Comparison of ENCODE assay signal across 8 cellular contexts in genomic region chr2:85419009-85419711, GRCh38. TPM values are rescaled to one million over a fixed set of nuclear protein-coding genes. Genes with fewer than 3 reads are reported as not detected.
A peak's percentile ranks its signal among the peaks of the same experiment; 100 is the strongest.
DNase-seq lines count a peak whose midpoint lies in the region; ATAC-seq and TF ChIP-seq lines count a peak whose summit lies in the region.

No MANE protein-coding gene starts in this region.

- CTCF ChIA-PET in Calu3 (lab: Charles Lee), result interaction anchor here (0.5 to 4.5 kb wide), 15 partner anchors 43 to 201 kb away, joined by 3 to 66 read pairs (median 3); partner anchors contain the start of genes ELMOD3, GGCX and MAT2A
- CTCF ChIA-PET in GM10248 (lab: Yijun Ruan, JAX), result interaction anchor here (1.0 to 6.3 kb wide), 20 partner anchors 11 to 310 kb away, joined by 3 to 158 read pairs (median 8); partner anchors contain the start of gene MAT2A

- H3K4me2 ChIP-seq in Loucy (ENCODE audit: low read depth, low read length, poor library complexity, severe bottlenecking) (peak overlapping the region; percentile 92), neural cell (ENCODE audit: low read length) (peak overlapping the region; percentile 91)

- H3K27ac Mint-ChIP-seq in Calu3 (ENCODE audit: unreplicated experiment), result peak overlapping the region; percentile 55

- intact Hi-C loops in Calu3 (cut with micrococcal nuclease; ENCODE audit: unreplicated experiment), result no loop called here

- peak overlapping the region; percentile 92 for H3K27ac ChIP-seq in effector memory CD4-positive, alpha-beta T cell (ENCODE audit: insufficient read depth, low read length, poor library complexity, severe bottlenecking)
- H3K27ac ChIP-seq in neural cell (ENCODE audit: low read length), result peak overlapping the region; percentile 78

- H3K9ac ChIP-seq in Loucy (ENCODE audit: low read depth, low read length, poor library complexity, severe bottlenecking), result peak overlapping the region; percentile 80
- peak overlapping the region; percentile 85 for H3K9ac ChIP-seq in neural cell (ENCODE audit: low read length)

- TF ChIP-seq RAD21 in neural cell (conservative IDR thresholded peaks at IDR 0.05), result no peak

- H3K9me3 ChIP-seq in Loucy (ENCODE audit: insufficient read depth, low read depth, low read length) (no peaks in the 10 kb centered on the region), neural cell (ENCODE audit: low read length) (no peaks in the 10 kb centered on the region)
- no peaks in the 10 kb centered on the region for H3K9me3 ChIP-seq in effector memory CD4-positive, alpha-beta T cell (ENCODE audit: control insufficient read depth, low read length)

- TSS peak; percentile 74 for BruUV-seq in Calu3 (replicated peaks; lab: Mats Ljungman, UMichigan)

- H3K9me2 ChIP-seq in Loucy (replicated peaks; ENCODE audit: low read depth, low read length) (no peaks in the 10 kb centered on the region), neural cell (ENCODE audit: insufficient read depth, low read length) (no peaks in the 10 kb centered on the region)

- peak overlapping the region; percentile 99; the same call in 1 of the 2 replicates for H2AFZ ChIP-seq in Loucy (ENCODE audit: low read length)
- H2AFZ ChIP-seq in neural cell (ENCODE audit: low read depth, low read length), result peak overlapping the region; percentile 89

- H3K4me3 ChIP-seq in Loucy (ENCODE audit: low read length, poor library complexity, severe bottlenecking) (peak overlapping the region; percentile 85), neural cell (ENCODE audit: low read length) (peak overlapping the region; percentile 76)
- peak overlapping the region; percentile 97 for H3K4me3 ChIP-seq in effector memory CD4-positive, alpha-beta T cell (ENCODE audit: insufficient read depth, low read depth, low read length, poor library complexity, severe bottlenecking)

- no peaks in the 10 kb centered on the region for H3K27me3 ChIP-seq in Loucy (ENCODE audit: insufficient read depth, low read length, poor library complexity, severe bottlenecking)
- H3K27me3 ChIP-seq in effector memory CD4-positive, alpha-beta T cell (replicated peaks; ENCODE audit: control insufficient read depth, insufficient read depth, low read length, poor library complexity, severe bottlenecking), result no peaks in the 10 kb centered on the region
- H3K27me3 ChIP-seq in neural cell (ENCODE audit: insufficient read depth, low read depth, low read length), result peaks cover 1% of the 10 kb centered on the region

- POLR2A ChIA-PET in GM10248 (lab: Yijun Ruan, JAX), result interaction anchor here (0.6 to 2.4 kb wide), 4 partner anchors 11 to 133 kb away, joined by 3 to 15 read pairs (median 4); partner anchors contain the start of gene MAT2A

- H3F3A ChIP-seq in Loucy (ENCODE audit: low read depth), result no peaks in the 10 kb centered on the region
- H3F3A ChIP-seq in neural cell (ENCODE audit: insufficient read depth, low read length, poor library complexity, severe bottlenecking), result no peaks in the 10 kb centered on the region

- no peak for ATAC-seq in GM19035 (IDR thresholded peaks at IDR 0.05; ENCODE audit: unreplicated experiment)
- no peak for ATAC-seq in GM18870 (IDR thresholded peaks at IDR 0.05; ENCODE audit: unreplicated experiment)

- peaks cover 47% of the 10 kb centered on the region for H3K4me1 Mint-ChIP-seq in Calu3 (ENCODE audit: low read depth, unreplicated experiment)

- H4K20me1 ChIP-seq in Loucy (ENCODE audit: insufficient read depth, low read length, poor library complexity, severe bottlenecking) (no peaks in the 10 kb centered on the region), neural cell (ENCODE audit: insufficient read depth) (no peaks in the 10 kb centered on the region)

- no peak for TF ChIP-seq CTCF in Calu3 (IDR thresholded peaks at IDR 0.05; ENCODE audit: unreplicated experiment)
- TF ChIP-seq CTCF in Loucy (conservative IDR thresholded peaks at IDR 0.05; ENCODE audit: low read length), result no peak
- no peak for TF ChIP-seq CTCF in neural cell (IDR thresholded peaks at IDR 0.05; ENCODE audit: poor library complexity, severe bottlenecking)
- TF ChIP-seq CTCF in GM10248 (IDR thresholded peaks at IDR 0.05; ENCODE audit: control extremely low read depth, extremely low read depth, low read depth, missing control alignments), result no peak

- DNase-seq in Calu3 (peak; percentile 40), GM10248 (ENCODE audit: extremely low spot score) (no peak), HT-29 (ENCODE audit: low spot score) (no peak)
- no peak for DNase-seq in effector memory CD4-positive, alpha-beta T cell

- H3K4me3 Mint-ChIP-seq in Calu3 (ENCODE audit: low read depth, unreplicated experiment), result peak overlapping the region; percentile 83

- TF ChIP-seq EP300 in neural cell (conservative IDR thresholded peaks at IDR 0.05; ENCODE audit: poor library complexity, severe bottlenecking), result no peak

- H3K36me3 ChIP-seq in Loucy (ENCODE audit: insufficient read depth, low read length), result no peaks in the 10 kb centered on the region
- no peaks in the 10 kb centered on the region for H3K36me3 ChIP-seq in effector memory CD4-positive, alpha-beta T cell (ENCODE audit: control insufficient read depth, insufficient read depth, low read length)
- H3K36me3 ChIP-seq in neural cell (ENCODE audit: insufficient read depth, low read length), result no peaks in the 10 kb centered on the region

- no peaks in the 10 kb centered on the region for H3K27me3 Mint-ChIP-seq in Calu3 (ENCODE audit: unreplicated experiment)

- H3K4me1 ChIP-seq in Loucy (ENCODE audit: insufficient read depth, low read length, poor library complexity, severe bottlenecking), result peaks cover 45% of the 10 kb centered on the region
- H3K4me1 ChIP-seq in effector memory CD4-positive, alpha-beta T cell (ENCODE audit: control insufficient read depth, insufficient read depth, low read length, poor library complexity, severe bottlenecking), result peaks cover 20% of the 10 kb centered on the region

- peaks cover 55% of the 10 kb centered on the region for H3K36me3 Mint-ChIP-seq in Calu3 (ENCODE audit: insufficient read depth, unreplicated experiment)

- H3K9me3 Mint-ChIP-seq in Calu3 (ENCODE audit: low read depth, unreplicated experiment), result no peaks in the 10 kb centered on the region

- H3K79me2 ChIP-seq in Loucy (ENCODE audit: insufficient read depth, low read length), result peaks cover 8% of the 10 kb centered on the region; the same call in 1 of the 2 replicates
- no peaks in the 10 kb centered on the region for H3K79me2 ChIP-seq in neural cell (replicated peaks; ENCODE audit: insufficient read depth, low read length)

TF ChIP-seq in neural cell, 6 proteins besides CTCF, POLR2A, EP300 and RAD21:
- TF ChIP-seq TAF1 (IDR thresholded peaks at IDR 0.05; ENCODE audit: low read depth) (no peak), EZH2 (IDR thresholded peaks at IDR 0.05; ENCODE audit: borderline replicate concordance, insufficient read depth, low read length, poor library complexity, severe bottlenecking) (no peak), SMC3 (conservative IDR thresholded peaks at IDR 0.05; ENCODE audit: poor library complexity) (no peak), MXI1 (conservative IDR thresholded peaks at IDR 0.05; ENCODE audit: poor library complexity, severe bottlenecking) (no peak), REST (IDR thresholded peaks at IDR 0.05; ENCODE audit: borderline replicate concordance) (no peak), POLR2AphosphoS5 (IDR thresholded peaks at IDR 0.05) (no peak)
TF ChIP-seq in neural cell: peak in this region for 0.

RNA-seq across cellular contexts. Expression of gene SH2D6, which starts 0.6 kb away (rescaled TPM):
- 1.8 and 2.4 TPM in 2 replicates for total RNA-seq in Calu3 (2022)
- polyA plus RNA-seq in neural cell, result not detected in 2 replicates
- 0.97 TPM in 1 of 2 replicates, not detected in the other for polyA minus RNA-seq in neural cell
- total RNA-seq in HT-29 (2014; rRNA removed; shearing (Covaris generic)), result 0.08 and 0.21 TPM in 2 replicates

RNA-seq across cellular contexts. Expression of gene CAPG, which starts 9.0 kb away (rescaled TPM):
- 230 and 238 TPM in 2 replicates for total RNA-seq in Calu3 (2022)
- not detected in 2 replicates for polyA plus RNA-seq in neural cell
- not detected in 2 replicates for polyA minus RNA-seq in neural cell
- total RNA-seq in HT-29 (2014; rRNA removed; shearing (Covaris generic)), result 460 and 472 TPM in 2 replicates
